Comparison of ENCODE assay signal across 9 cellular contexts in genomic region chr1:1435911-1436633, GRCh38. TPM values are rescaled to one million over a fixed set of nuclear protein-coding genes. Genes with fewer than 3 reads are reported as not detected.
A peak's percentile ranks its signal among the peaks of the same experiment; 100 is the strongest.
DNase-seq lines count a peak whose midpoint lies in the region; ATAC-seq and TF ChIP-seq lines count a peak whose summit lies in the region.
"Had no signal": no experiment of that assay in that cellular context is flagged by ENCODE, and none has a peak within 500 bp of the region (broad histone marks: within the 10 kb centered on the region; RNA-seq: fewer than 3 reads in every experiment).

No MANE protein-coding gene starts in this region.

- H3K36me3 Mint-ChIP-seq in mesothelial cell of epicardium: peaks cover 4% of the 10 kb centered on the region
- H3K36me3 Mint-ChIP-seq: IgD-negative memory B cell had no signal

- no peaks in the 10 kb centered on the region for H3K27me3 Mint-ChIP-seq in mesothelial cell of epicardium (ENCODE audit: low read depth)

- H3K9me3 Mint-ChIP-seq in mesothelial cell of epicardium: no peaks in the 10 kb centered on the region
- H3K9me3 Mint-ChIP-seq: IgD-negative memory B cell had no signal

- H3K4me1 Mint-ChIP-seq in mesothelial cell of epicardium: peaks cover 44% of the 10 kb centered on the region

- TF ChIP-seq CTCF in coronary artery (IDR thresholded peaks at IDR 0.05) (no peak), mesothelial cell of epicardium (IDR thresholded peaks at IDR 0.05; ENCODE audit: unreplicated experiment) (no peak)

- peak overlapping the region; percentile 69 for H3K27ac Mint-ChIP-seq in mesothelial cell of epicardium
- H3K27ac Mint-ChIP-seq: IgD-negative memory B cell had no signal

- DNase-seq in Right ventricle myocardium superior (peak; percentile 37), cardiac septum (ENCODE audit: low spot score) (no peak), coronary artery (ENCODE audit: low spot score) (no peak), mesothelial cell of epicardium (ENCODE audit: low spot score in 2 of 2, unreplicated experiment in 2 of 2) (no peak), NCI-H1105 (lab: John Stamatoyannopoulos, UW) (no peak), left lobe of liver (ENCODE audit: low spot score) (no peak), amygdala (lab: John Stamatoyannopoulos, UW) (no peak)

- H3K36me3 ChIP-seq in urinary bladder (ENCODE audit: insufficient read depth): no peaks in the 10 kb centered on the region

- H3K4me3 ChIP-seq in coronary artery (peak overlapping the region; percentile 72), urinary bladder (ENCODE audit: low read depth, low read length) (peak overlapping the region; percentile 66)

- H3K4me1 ChIP-seq in urinary bladder (ENCODE audit: insufficient read depth): no peaks in the 10 kb centered on the region

- ATAC-seq in Right ventricle myocardium superior (ENCODE audit: poor library complexity): no peak
- ATAC-seq in left lobe of liver: no peak

- peak overlapping the region; percentile 77 for H3K4me3 Mint-ChIP-seq in mesothelial cell of epicardium

- H3K27ac ChIP-seq in coronary artery (peak overlapping the region in 1 of 2 donors; percentile 88), urinary bladder (ENCODE audit: low read depth) (no peak overlapping the region)

- 11% methylated on average over 40 of the region's 40 CpGs for WGBS in urinary bladder

- intact Hi-C loops in Right ventricle myocardium superior (cut with DNase I): no loop called here
- intact Hi-C loops in cardiac septum (cut with DNase I): no loop called here

RNA-seq across cellular contexts. Expression of gene VWA1, which starts 0.6 kb away (rescaled TPM):
- total RNA-seq in Right ventricle myocardium superior: 17.1 TPM
- total RNA-seq in cardiac septum: 35.3 TPM
- 57.0 to 59.1 TPM (median 57.7 TPM) in 3 replicates for total RNA-seq in mesothelial cell of epicardium
- 15.2 TPM for total RNA-seq in urinary bladder
- polyA plus RNA-seq in urinary bladder: 214 TPM
- total RNA-seq in left lobe of liver: 91.0 TPM
- polyA plus RNA-seq: IgD-negative memory B cell had no signal

RNA-seq across cellular contexts. Expression of gene ATAD3C, which starts 13.4 kb away (rescaled TPM):
- total RNA-seq in Right ventricle myocardium superior: 0.94 TPM
- total RNA-seq in cardiac septum: 0.51 TPM
- 2.2 to 3.9 TPM (median 2.9 TPM) in 3 replicates for total RNA-seq in mesothelial cell of epicardium
- 0.26 TPM for total RNA-seq in urinary bladder
- polyA plus RNA-seq in urinary bladder: 3.3 TPM
- 2.9 TPM for total RNA-seq in left lobe of liver

RNA-seq across cellular contexts. Expression of gene ANKRD65, which starts 15.0 kb away (rescaled TPM):
- 1.8 TPM for total RNA-seq in Right ventricle myocardium superior
- total RNA-seq in cardiac septum: 1.8 TPM
- total RNA-seq in mesothelial cell of epicardium: 10.9 to 12.3 TPM (median 11.3 TPM) in 3 replicates
- 5.8 TPM for total RNA-seq in urinary bladder
- 17.7 TPM for polyA plus RNA-seq in urinary bladder
- total RNA-seq in left lobe of liver: 1.0 TPM
- polyA plus RNA-seq: IgD-negative memory B cell had no signal

RNA-seq across cellular contexts. Expression of gene MRPL20, which starts 29.0 kb away (rescaled TPM):
- 144 TPM for total RNA-seq in Right ventricle myocardium superior
- 127 TPM for total RNA-seq in cardiac septum
- 87.9 to 98.2 TPM (median 94.7 TPM) in 3 replicates for total RNA-seq in mesothelial cell of epicardium
- total RNA-seq in urinary bladder: 55.1 TPM
- polyA plus RNA-seq in urinary bladder: 183 TPM
- 52.9 TPM for total RNA-seq in left lobe of liver

RNA-seq across cellular contexts. Expression of gene ATAD3B, which starts 35.5 kb away (rescaled TPM):
- 7.9 TPM for total RNA-seq in Right ventricle myocardium superior
- 13.7 TPM for total RNA-seq in cardiac septum
- 38.5 to 43.6 TPM (median 39.2 TPM) in 3 replicates for total RNA-seq in mesothelial cell of epicardium
- total RNA-seq in urinary bladder: 11.3 TPM
- polyA plus RNA-seq in urinary bladder: 14.3 TPM
- 16.0 TPM for total RNA-seq in left lobe of liver
